19 cellular contexts compared by ENCODE assay signal in genomic region chr1:32056598-32056997, GRCh38.
"Had no signal": no experiment of that assay in that cellular context is flagged by ENCODE, and none has a peak within 500 bp of the region (broad histone marks: within the 10 kb centered on the region; RNA-seq: fewer than 3 reads in every experiment).

No MANE protein-coding gene starts in this region.

- H3K4me3 ChIP-seq: lower lobe of right lung, right lobe of liver, SJSA1, stomach had no signal

- H3K9me3 ChIP-seq: lower lobe of right lung, right lobe of liver, SJSA1, stomach had no signal

- H3K79me2 ChIP-seq: parathyroid adenoma had no signal

- DNase-seq: activated CD4-positive, alpha-beta T cell treated with anti-CD3 and anti-CD28 coated beads for 1 hour; activated CD8-positive, alpha-beta memory T cell treated with anti-CD3 and anti-CD28 coated beads for 24 hours; activated naive CD4-positive, alpha-beta T cell treated with Interleukin-2 at 50 U/mL for 16 hours; effector memory CD4-positive, alpha-beta T cell; islet precursor cell; left colon; lower lobe of right lung; right lobe of liver; small intestine; stimulated activated CD4-positive, alpha-beta T cell treated with anti-CD3 and anti-CD28 coated beads, Interleukin-15, amount 100 ng/mL, for 24 hours; stimulated activated CD4-positive, alpha-beta T cell treated with anti-CD3 and anti-CD28 coated beads, Interleukin-2, amount 100 ng/mL, for 48 hours; stomach; SW 1271; trophoblast cell; WERI-Rb-1 had no signal

- H3K27me3 Mint-ChIP-seq: activated T-helper 17 cell treated with anti-CD3 and anti-CD28 coated beads, Interleukin-2, amount 50 U/mL, for 72 hours; dendritic cell treated with granulocyte-macrophage colony-stimulating factor and Interleukin-4, amounts not matched to agents 40 ng/mL and 50 ng/mL, for 4 days had no signal

- ATAC-seq: activated T-helper 17 cell treated with anti-CD3 and anti-CD28 coated beads, Interleukin-2, amount 50 U/mL, for 72 hours; left colon; lower lobe of right lung; right lobe of liver had no signal

- H3K4me1 ChIP-seq: lower lobe of right lung, parathyroid adenoma, right lobe of liver, SJSA1, stomach had no signal

- H3K27ac Mint-ChIP-seq: activated T-helper 17 cell treated with anti-CD3 and anti-CD28 coated beads, Interleukin-2, amount 50 U/mL, for 72 hours; dendritic cell treated with granulocyte-macrophage colony-stimulating factor and Interleukin-4, amounts not matched to agents 40 ng/mL and 50 ng/mL, for 4 days had no signal

- H3K27me3 ChIP-seq: right lobe of liver, SJSA1, stomach had no signal

- H3K9me3 Mint-ChIP-seq: activated T-helper 17 cell treated with anti-CD3 and anti-CD28 coated beads, Interleukin-2, amount 50 U/mL, for 72 hours; dendritic cell treated with granulocyte-macrophage colony-stimulating factor and Interleukin-4, amounts not matched to agents 40 ng/mL and 50 ng/mL, for 4 days had no signal

- H2AFZ ChIP-seq: parathyroid adenoma had no signal

- H3K4me3 Mint-ChIP-seq: activated T-helper 17 cell treated with anti-CD3 and anti-CD28 coated beads, Interleukin-2, amount 50 U/mL, for 72 hours; dendritic cell treated with granulocyte-macrophage colony-stimulating factor and Interleukin-4, amounts not matched to agents 40 ng/mL and 50 ng/mL, for 4 days had no signal

- H3K27ac ChIP-seq: lower lobe of right lung, parathyroid adenoma, right lobe of liver, SJSA1, stomach, WERI-Rb-1 had no signal
